ENCODE assay signal across 9 cellular contexts in genomic region chr11:65489061-65489705, GRCh38. TPM values are rescaled to one million over a fixed set of nuclear protein-coding genes. Genes with fewer than 3 reads are reported as not detected.
DNase-seq lines count a peak whose midpoint lies in the region; ATAC-seq, FAIRE-seq and TF ChIP-seq lines count a peak whose summit lies in the region.
"Had no signal": no experiment of that assay in that cellular context is flagged by ENCODE, and none has a peak within 500 bp of the region (broad histone marks: within the 10 kb centered on the region; RNA-seq: fewer than 3 reads in every experiment).

No MANE protein-coding gene starts in this region.

- TF ChIP-seq CTCF in astrocyte (IDR thresholded peaks at IDR 0.05; ENCODE audit: insufficient read depth, low read depth, low read length) (no peak), hepatocyte (IDR thresholded peaks at IDR 0.05; ENCODE audit: poor library complexity) (no peak), gastrocnemius medialis (IDR thresholded peaks at IDR 0.05 in 4 of 5, conservative IDR thresholded peaks at IDR 0.05 in 1 of 5) (no peak)

- in situ Hi-C loops in gastrocnemius medialis (cut with MboI; ENCODE audit: low sequenced_read_pairs in 4 of 4) = no loop called here

- H3K4me3 Mint-ChIP-seq in astrocyte (ENCODE audit: unreplicated experiment) = peak overlapping the region; percentile 80

- H3K79me2 ChIP-seq in astrocyte (ENCODE audit: insufficient read depth, low read length) (peaks cover 32% of the 10 kb centered on the region), hepatocyte (peaks cover 47% of the 10 kb centered on the region)

- no peaks in the 10 kb centered on the region for H3K9me3 ChIP-seq in astrocyte (ENCODE audit: insufficient read depth, low read depth, low read length)
- no peaks in the 10 kb centered on the region for H3K9me3 ChIP-seq in hepatocyte (ENCODE audit: low read depth)
- H3K9me3 ChIP-seq in gastrocnemius medialis = no peaks in the 10 kb centered on the region

- peak overlapping the region; percentile 95 for H3K9ac ChIP-seq in astrocyte (ENCODE audit: low read length)

- H3K4me2 ChIP-seq in astrocyte (ENCODE audit: low read length) (peak overlapping the region; percentile 82), hepatocyte (peak overlapping the region; percentile 67)

- H3K4me1 Mint-ChIP-seq in astrocyte (ENCODE audit: low read depth, unreplicated experiment) = peaks cover 86% of the 10 kb centered on the region

- H3K27me3 ChIP-seq in astrocyte (ENCODE audit: insufficient read depth, low read length) = no peaks in the 10 kb centered on the region
- H3K27me3 ChIP-seq in hepatocyte = no peaks in the 10 kb centered on the region
- H3K27me3 ChIP-seq in gastrocnemius medialis = no peaks in the 10 kb centered on the region

- H3K36me3 ChIP-seq in astrocyte (ENCODE audit: insufficient read depth, low read length) (no peaks in the 10 kb centered on the region), hepatocyte (replicated peaks; ENCODE audit: insufficient read depth, low read depth) (no peaks in the 10 kb centered on the region), gastrocnemius medialis (no peaks in the 10 kb centered on the region)

- peak in 1 of 2 donors; percentile 46 for TF ChIP-seq POLR2A in gastrocnemius medialis (IDR thresholded peaks at IDR 0.05)

- H3K27ac Mint-ChIP-seq in astrocyte (ENCODE audit: unreplicated experiment) = peak overlapping the region; percentile 100

- H3K4me1 ChIP-seq in astrocyte (ENCODE audit: insufficient read depth, low read length) = peaks cover 84% of the 10 kb centered on the region
- peaks cover 92% of the 10 kb centered on the region for H3K4me1 ChIP-seq in hepatocyte (ENCODE audit: insufficient read depth)
- H3K4me1 ChIP-seq in gastrocnemius medialis = peaks cover 75 to 92% of the 10 kb centered on the region in 2 donors

- ATAC-seq in gastrocnemius medialis (no peak), GM21423 (IDR thresholded peaks at IDR 0.05; ENCODE audit: unreplicated experiment) (no peak)

- H4K20me1 ChIP-seq in astrocyte (ENCODE audit: insufficient read depth, low read length) = no peaks in the 10 kb centered on the region
- H4K20me1 ChIP-seq in hepatocyte (ENCODE audit: insufficient read depth, poor library complexity, severe bottlenecking) = no peaks in the 10 kb centered on the region

- H3K27ac ChIP-seq in astrocyte (ENCODE audit: low read depth, low read length) (peak overlapping the region; percentile 100), hepatocyte (peak overlapping the region; percentile 96), gastrocnemius medialis (peak overlapping the region; percentile 93 to 99 (median 94))

- WGBS in hepatocyte (ENCODE audit: low lambda C conversion rate, missing lambda C conversion rate) = 14% methylated on average over 10 of the region's 10 CpGs

- DNase-seq in astrocyte (ENCODE audit: low read depth) = peak; percentile 87
- peak; percentile 86 for DNase-seq in hepatocyte (ENCODE audit: low spot score)
- DNase-seq in gastrocnemius medialis = peak in 1 of 2 donors; percentile 70
- DNase-seq in frontal cortex (ENCODE audit: low spot score in 2 of 2) = no peak
- DNase-seq in SIG-M5 treated with dmso at 0.1 percent for 504 hours (lab: John Stamatoyannopoulos, UW; ENCODE audit: unreplicated experiment) = no peak
- no peak for DNase-seq in DMS 273 treated with DMSO at 0.1 percent for 48 hours (lab: John Stamatoyannopoulos, UW)

- no peak overlapping the region for H2AFZ ChIP-seq in astrocyte (ENCODE audit: low read depth, low read length)
- H2AFZ ChIP-seq in hepatocyte = no peak overlapping the region

- H3K36me3 Mint-ChIP-seq in astrocyte (ENCODE audit: low read depth, unreplicated experiment) = no peaks in the 10 kb centered on the region

- H3K27me3 Mint-ChIP-seq in astrocyte (ENCODE audit: low read depth, unreplicated experiment) = no peaks in the 10 kb centered on the region

- FAIRE-seq in G401.6 (lab: Jason Lieb, UNC) = peak; percentile 83
- FAIRE-seq in astrocyte (lab: Jason Lieb, UNC) = no peak
- no peak for FAIRE-seq in frontal cortex (lab: Jason Lieb, UNC)
- FAIRE-seq: islet of Langerhans had no signal

- no peaks in the 10 kb centered on the region for H3K9me3 Mint-ChIP-seq in astrocyte (ENCODE audit: unreplicated experiment)

- no peaks in the 10 kb centered on the region for H3K9me2 ChIP-seq in hepatocyte (replicated peaks; ENCODE audit: insufficient read depth)

- intact Hi-C loops in gastrocnemius medialis (cut with DNase I; ENCODE audit: low total_unique reads) = no loop called here

- H3K4me3 ChIP-seq in astrocyte (ENCODE audit: insufficient read depth, low read depth, low read length) = no peak overlapping the region
- H3K4me3 ChIP-seq in hepatocyte = no peak overlapping the region
- H3K4me3 ChIP-seq in gastrocnemius medialis = no peak overlapping the region

RNA-seq across cellular contexts. Expression of gene MALAT1, which starts 9.7 kb away (rescaled TPM):
- total RNA-seq in astrocyte (7,772 and 8,991 TPM in 2 replicates), hepatocyte (8,000 and 8,677 TPM in 2 replicates), gastrocnemius medialis (1,000 to 10,000 TPM in 3 of 4 donors, 100 to 1,000 TPM in 1; 874 to 6,745 (median 1,938) TPM), frontal cortex (6,549 TPM)
- 16,690 and 29,129 TPM in 2 replicates for polyA plus RNA-seq in hepatocyte

RNA-seq across cellular contexts. Expression of gene SCYL1, which starts 35.7 kb away (rescaled TPM):
- total RNA-seq in astrocyte (106 and 128 TPM in 2 replicates), hepatocyte (80.4 and 83.9 TPM in 2 replicates), gastrocnemius medialis (100 to 1,000 TPM; 120 to 162 (median 133) TPM), frontal cortex (39.1 TPM)
- 162 and 167 TPM in 2 replicates for polyA plus RNA-seq in hepatocyte

Comparison
In these comparisons a context has a peak if more than half of its experiments do, and no peak if none do; other contexts are left out.
1. DNase-seq: peak in astrocyte (single experiment) and hepatocyte (single experiment); none in frontal cortex (0 of 2), SIG-M5 treated with dmso at 0.1 percent for 504 hours (single experiment) and DMS 273 treated with DMSO at 0.1 percent for 48 hours (single experiment).
2. Peak in every context shown above with its lines, with median percentiles within 50 percentile points of each other: H3K27ac ChIP-seq.